8 cellular contexts compared by ENCODE assay signal in genomic region chr1:156489166-156489934, GRCh38. TPM values are rescaled to one million over a fixed set of nuclear protein-coding genes. Genes with fewer than 3 reads are reported as not detected.
DNase-seq lines count a peak whose midpoint lies in the region; ATAC-seq, FAIRE-seq and TF ChIP-seq lines count a peak whose summit lies in the region.

No MANE protein-coding gene starts in this region.

- H3K27me3 Mint-ChIP-seq in activated CD4-positive, alpha-beta T cell treated with anti-CD3 and anti-CD28 coated beads for 36 hours: no peaks in the 10 kb centered on the region
- no peaks in the 10 kb centered on the region for H3K27me3 Mint-ChIP-seq in natural killer cell treated with Interleukin-12 subunit alpha and Interleukin-12 subunit beta and Interleukin-15 and Interleukin-18, amount 100 ng/mL, for 72 hours

- H3K4ac ChIP-seq in H1 (replicated peaks; ENCODE audit: insufficient read length, low read depth, low read length): no peak overlapping the region

- H3K27ac ChIP-seq in H1 (ENCODE audit: low read depth, low read length): no peak overlapping the region
- H3K27ac ChIP-seq in upper lobe of right lung: peak overlapping the region; percentile 47

- H3K4me1 Mint-ChIP-seq in activated CD4-positive, alpha-beta T cell treated with anti-CD3 and anti-CD28 coated beads for 36 hours: peaks cover 83% of the 10 kb centered on the region
- H3K4me1 Mint-ChIP-seq in natural killer cell treated with Interleukin-12 subunit alpha and Interleukin-12 subunit beta and Interleukin-15 and Interleukin-18, amount 100 ng/mL, for 72 hours (ENCODE audit: low read depth in 2 of 2): peaks cover 74 to 82% of the 10 kb centered on the region in 2 donors

- H2BK20ac ChIP-seq in H1 (ENCODE audit: low read length): no peak overlapping the region

- H3K79me1 ChIP-seq in H1 (ENCODE audit: low read depth, low read length): peaks cover 21% of the 10 kb centered on the region

- intact Hi-C loops in activated CD4-positive, alpha-beta T cell treated with anti-CD3 and anti-CD28 coated beads for 36 hours (cut with DNase I, micrococcal nuclease): no loop called here
- intact Hi-C loops in upper lobe of right lung (cut with DNase I): no loop called here

- no peak overlapping the region for H4K5ac ChIP-seq in H1 (ENCODE audit: insufficient read length, low read depth, low read length)

- H3K23me2 ChIP-seq in H1 (ENCODE audit: low read depth, low read length): no peaks in the 10 kb centered on the region; the same call in 1 of the 2 replicates

- peaks cover 0 to 74% of the 10 kb centered on the region in 2 experiments; a peak in 2 of 4 replicates for H3K79me2 ChIP-seq in H1 (ENCODE audit: control insufficient read depth in 1 of 2, insufficient read depth in 2 of 2, low read length in 2 of 2)

- H4K91ac ChIP-seq in H1 (replicated peaks; ENCODE audit: insufficient read length, low read length): peak overlapping the region; percentile 14

- H3K27ac Mint-ChIP-seq in activated CD4-positive, alpha-beta T cell treated with anti-CD3 and anti-CD28 coated beads for 36 hours: peak overlapping the region; percentile 72
- peak overlapping the region; percentile 91 to 98 for H3K27ac Mint-ChIP-seq in natural killer cell treated with Interleukin-12 subunit alpha and Interleukin-12 subunit beta and Interleukin-15 and Interleukin-18, amount 100 ng/mL, for 72 hours

- H3K36me3 Mint-ChIP-seq in activated CD4-positive, alpha-beta T cell treated with anti-CD3 and anti-CD28 coated beads for 36 hours (ENCODE audit: low read depth): peaks cover 10% of the 10 kb centered on the region
- H3K36me3 Mint-ChIP-seq in natural killer cell treated with Interleukin-12 subunit alpha and Interleukin-12 subunit beta and Interleukin-15 and Interleukin-18, amount 100 ng/mL, for 72 hours: peaks cover 5% of the 10 kb centered on the region

- H2AFZ ChIP-seq in H1 (ENCODE audit: low read length): no peak overlapping the region

- POLR2A ChIA-PET in activated CD4-positive, alpha-beta T cell treated with anti-CD3 and anti-CD28 coated beads for 36 hours (lab: Charles Lee): interaction anchor here (0.6 to 4.9 kb wide), 5 partner anchors 9 to 240 kb away, joined by 3 to 27 read pairs (median 5); partner anchors contain the start of genes ISG20L2 and MEF2D
- POLR2A ChIA-PET in H1 (lab: Charles Lee; ENCODE audit: partially characterized antibody): interaction anchor here (0.5 to 16.1 kb wide), 9 partner anchors 9 to 105 kb away, joined by 3 to 166 read pairs (median 5); partner anchors contain the start of genes MEF2D and NAXE

- H3K9me3 ChIP-seq in H1 (ENCODE audit: insufficient read depth in 2 of 2, low read depth in 1 of 2, low read length in 1 of 2) (no peaks in the 10 kb centered on the region), upper lobe of right lung (no peaks in the 10 kb centered on the region)

- H3K36me3 ChIP-seq in H1 (ENCODE audit: control insufficient read depth in 2 of 4, insufficient read depth in 4 of 4, low read length in 3 of 4) (no peaks in the 10 kb centered on the region), upper lobe of right lung (no peaks in the 10 kb centered on the region)

- H3K4me3 ChIP-seq in H1 (ENCODE audit: extremely low read depth in 1 of 4, insufficient read depth in 2 of 4, low read depth in 3 of 4, low read length in 4 of 4) (peak overlapping the region in 1 of 4 experiments; percentile 51; a peak in 2 of 8 replicates), upper lobe of right lung (no peak overlapping the region)

- TF ChIP-seq RAD21 in H1 (IDR thresholded peaks at IDR 0.05 in 1 of 2, conservative IDR thresholded peaks at IDR 0.05 in 1 of 2; ENCODE audit: low read depth in 2 of 2, low read length in 2 of 2): peak; percentile 18 to 31; a peak in 1 of 4 replicates

- H3K9ac ChIP-seq in H1 (replicated peaks in 1 of 4; ENCODE audit: extremely low read depth in 1 of 4, low read depth in 3 of 4, low read length in 3 of 4): no peak overlapping the region; a peak in 2 of 7 replicates

- H3K4me1 ChIP-seq in H1 (replicated peaks in 1 of 4; ENCODE audit: control insufficient read depth in 3 of 4, insufficient read depth in 4 of 4, low read length in 3 of 4) (peaks cover 9 to 44% (median 28%) of the 10 kb centered on the region in 4 experiments), upper lobe of right lung (peaks cover 77% of the 10 kb centered on the region)

- H2BK15ac ChIP-seq in H1 (ENCODE audit: low read length): peak overlapping the region; percentile 2; the same call in 1 of the 2 replicates

- TF ChIP-seq CTCF in H1 (IDR thresholded peaks at IDR 0.05; ENCODE audit: control extremely low read depth in 1 of 3, insufficient read depth in 1 of 3, low read depth in 1 of 3, low read length in 3 of 3) (peak in 2 of 3 experiments; percentile 26 to 32; a peak in 2 of 4 replicates), upper lobe of right lung (IDR thresholded peaks at IDR 0.05) (peak; percentile 10)

- H3K27me3 ChIP-seq in H1 (replicated peaks in 1 of 4; ENCODE audit: control insufficient read depth in 3 of 4, extremely low read depth in 1 of 4, insufficient read depth in 3 of 4, low read length in 3 of 4) (no peaks in the 10 kb centered on the region), upper lobe of right lung (no peaks in the 10 kb centered on the region)

- peaks cover 3 to 19% of the 10 kb centered on the region in 2 experiments for H4K20me1 ChIP-seq in H1 (replicated peaks in 1 of 2; ENCODE audit: control insufficient read depth in 1 of 2, insufficient read depth in 2 of 2, low read length in 2 of 2)

- ATAC-seq in GM21786 (IDR thresholded peaks at IDR 0.05; ENCODE audit: unreplicated experiment) (peak; percentile 12), upper lobe of right lung (peak; percentile 13), HG03521 (IDR thresholded peaks at IDR 0.05; ENCODE audit: unreplicated experiment) (no peak)
- peak; percentile 53 for ATAC-seq in activated CD4-positive, alpha-beta T cell treated with anti-CD3 and anti-CD28 coated beads for 36 hours
- ATAC-seq in natural killer cell treated with Interleukin-12 subunit alpha and Interleukin-12 subunit beta and Interleukin-15 and Interleukin-18, amount 100 ng/mL, for 72 hours: peak; percentile 40 to 53

- TF ChIP-seq EP300 in H1 (IDR thresholded peaks at IDR 0.05; ENCODE audit: borderline replicate concordance in 1 of 2, low read depth in 2 of 2, low read length in 2 of 2): no peak

- H2BK120ac ChIP-seq in H1 (replicated peaks; ENCODE audit: low read depth, low read length): no peak overlapping the region

- no peak overlapping the region for H3K23ac ChIP-seq in H1 (ENCODE audit: insufficient read length)

- CTCF ChIA-PET in activated CD4-positive, alpha-beta T cell treated with anti-CD3 and anti-CD28 coated beads for 36 hours (lab: Charles Lee): interaction anchor here (0.5 to 10.0 kb wide), 8 partner anchors 8 to 237 kb away, joined by 3 to 63 read pairs (median 4); partner anchors contain the start of gene MEF2D
- CTCF ChIA-PET in H1 (lab: Charles Lee; ENCODE audit: partially characterized antibody): interaction anchor here (0.5 to 17.4 kb wide), 16 partner anchors 6 to 105 kb away, joined by 3 to 236 read pairs (median 6); partner anchors contain the start of gene MEF2D

- 58% methylated on average over 12 of the region's 12 CpGs; no CpG with 5 or more reads in 1 of the 2 experiments for WGBS in H1 (ENCODE audit: extremely low coverage in 1 of 2, insufficient coverage in 1 of 2, insufficient read length in 1 of 2, insufficient replicate concordance in 2 of 2, low coverage in 1 of 2, low lambda C conversion rate in 2 of 2, missing lambda C conversion rate in 1 of 2), 2 experiments

- H2BK5ac ChIP-seq in H1 (ENCODE audit: low read depth, low read length): peak overlapping the region; percentile 63

- H3K14ac ChIP-seq in H1 (ENCODE audit: insufficient read length): no peak overlapping the region

- H2AK5ac ChIP-seq in H1 (ENCODE audit: low read depth, low read length): peak overlapping the region; percentile 18; the same call in 1 of the 2 replicates

- FAIRE-seq in H1 (lab: Jason Lieb, UNC): no peak

- H3K18ac ChIP-seq in H1 (ENCODE audit: extremely low read depth, low read length): no peak overlapping the region; the same call in none of the 2 replicates

- peak overlapping the region; percentile 34 for H3K4me3 Mint-ChIP-seq in activated CD4-positive, alpha-beta T cell treated with anti-CD3 and anti-CD28 coated beads for 36 hours
- peak overlapping the region; percentile 81 for H3K4me3 Mint-ChIP-seq in natural killer cell treated with Interleukin-12 subunit alpha and Interleukin-12 subunit beta and Interleukin-15 and Interleukin-18, amount 100 ng/mL, for 72 hours

- H3K9me3 Mint-ChIP-seq in activated CD4-positive, alpha-beta T cell treated with anti-CD3 and anti-CD28 coated beads for 36 hours (ENCODE audit: low read depth): no peaks in the 10 kb centered on the region
- no peaks in the 10 kb centered on the region for H3K9me3 Mint-ChIP-seq in natural killer cell treated with Interleukin-12 subunit alpha and Interleukin-12 subunit beta and Interleukin-15 and Interleukin-18, amount 100 ng/mL, for 72 hours

- no peak overlapping the region for H4K8ac ChIP-seq in H1 (ENCODE audit: extremely low read depth, insufficient read depth, low read length)

- H2BK12ac ChIP-seq in H1 (ENCODE audit: low read depth, low read length): peak overlapping the region; percentile 5; the same call in 1 of the 2 replicates

- H3K4me2 ChIP-seq in H1 (ENCODE audit: insufficient read depth in 1 of 2, low read depth in 2 of 2, low read length in 2 of 2): peak overlapping the region; percentile 69 to 79; a peak in 3 of 4 replicates

- no peak overlapping the region for H3K56ac ChIP-seq in H1 (replicated peaks; ENCODE audit: insufficient read length, low read depth, low read length)

- DNase-seq in D341Med (ENCODE audit: low spot score): peak; percentile 95
- peak; percentile 99 for DNase-seq in NCI-H1694 treated with DMSO at 0.1 percent for 48 hours (lab: John Stamatoyannopoulos, UW)
- peak; percentile 72 for DNase-seq in activated CD4-positive, alpha-beta T cell treated with anti-CD3 and anti-CD28 coated beads for 36 hours
- DNase-seq in H1 (ENCODE audit: low read depth in 1 of 2, low spot score in 2 of 2): no peak
- DNase-seq in natural killer cell treated with Interleukin-12 subunit alpha and Interleukin-12 subunit beta and Interleukin-15 and Interleukin-18, amount 100 ng/mL, for 72 hours (ENCODE audit: low spot score): no peak
- no peak for DNase-seq in upper lobe of right lung

- TF ChIP-seq POLR2A in H1 (IDR thresholded peaks at IDR 0.05; ENCODE audit: control extremely low read depth in 1 of 2, low read depth in 2 of 2, low read length in 2 of 2): no peak

RNA-seq across cellular contexts. Expression of gene MEF2D, which starts 11.2 kb away (rescaled TPM):
- total RNA-seq in activated CD4-positive, alpha-beta T cell treated with anti-CD3 and anti-CD28 coated beads for 36 hours: 10 to 100 TPM; 32.1 to 33.6 TPM
- 17.3 and 19.5 TPM in 2 replicates for total RNA-seq in H1 (2021; fragmentation: NEBNext Ultra II Directional; extraction: Animal tissue kit (Norgen Biotek cat#: 25700))
- polyA plus RNA-seq in H1 (2011; rRNA removed): 20.3 and 44.4 TPM in 2 replicates
- polyA plus RNA-seq in H1 (2011; cell fraction: cytosol; rRNA removed): 12.4 TPM
- polyA plus RNA-seq in H1 (2011; cell fraction: nucleus; rRNA removed): 19.5 TPM
- polyA plus RNA-seq in H1 (2012, experiment 1 of 2): 10.3 to 14.6 TPM (median 12.8 TPM) in 4 replicates
- 8.1 TPM for polyA plus RNA-seq in H1 (2012, experiment 2 of 2)
- 9.1 TPM for polyA plus RNA-seq in H1 (2013, experiment 1 of 2)
- 8.8 TPM for polyA plus RNA-seq in H1 (2013, experiment 2 of 2)
- 6.7 and 7.7 TPM in 2 replicates for polyA minus RNA-seq in H1 (2011; rRNA and poly(A)+ RNA removed)
- polyA minus RNA-seq in H1 (2011; cell fraction: cytosol; rRNA and poly(A)+ RNA removed): 14.5 TPM
- polyA minus RNA-seq in H1 (2011; cell fraction: nucleus; rRNA and poly(A)+ RNA removed): 9.3 TPM
- total RNA-seq in natural killer cell treated with Interleukin-12 subunit alpha and Interleukin-12 subunit beta and Interleukin-15 and Interleukin-18, amount 100 ng/mL, for 72 hours: 10 to 100 TPM; 48.1 to 62.2 TPM
- total RNA-seq in upper lobe of right lung: 60.8 TPM

Comparison
In these comparisons a context has a peak if more than half of its experiments do, and no peak if none do; other contexts are left out.
1. DNase-seq: peak in D341Med (single experiment), NCI-H1694 treated with DMSO at 0.1 percent for 48 hours (single experiment) and activated CD4-positive, alpha-beta T cell treated with anti-CD3 and anti-CD28 coated beads for 36 hours (single experiment); none in H1 (0 of 2), natural killer cell treated with Interleukin-12 subunit alpha and Interleukin-12 subunit beta and Interleukin-15 and Interleukin-18, amount 100 ng/mL, for 72 hours (single experiment) and upper lobe of right lung (single experiment).